8 cellular contexts compared by ENCODE assay signal in the genomic region with DNA sequence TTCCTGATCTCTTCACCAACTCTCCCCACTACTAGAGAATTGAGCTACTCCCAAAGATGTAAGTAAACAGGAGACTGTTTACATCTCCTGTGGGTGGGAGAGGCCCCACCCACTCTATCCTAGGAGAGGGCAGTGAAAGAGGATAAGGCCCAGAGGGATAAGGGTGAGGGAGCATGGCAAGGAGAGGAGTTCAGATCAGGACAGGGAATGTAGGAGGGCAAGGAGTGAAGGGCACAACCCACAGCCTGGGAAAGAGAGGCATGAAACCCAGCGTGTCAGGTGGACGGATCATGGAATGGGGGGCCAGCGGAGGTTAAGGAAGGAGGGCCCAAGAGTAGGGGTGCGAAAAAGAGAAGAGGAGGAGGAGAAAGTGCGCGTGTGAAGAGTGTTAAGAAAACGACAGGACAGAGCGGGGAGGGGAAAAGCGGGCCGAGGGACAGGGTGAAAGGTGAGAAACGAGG. TPM values are rescaled to one million over a fixed set of nuclear protein-coding genes. Genes with fewer than 3 reads are reported as not detected.
A peak's percentile ranks its signal among the peaks of the same experiment; 100 is the strongest.
DNase-seq lines count a peak whose midpoint lies in the region; ATAC-seq and TF ChIP-seq lines count a peak whose summit lies in the region.
"Not testable (repeated sequence)": the region's sequence is repeated elsewhere in the genome, so short reads cannot be mapped to it uniquely, and the experiment has no call there.

No MANE protein-coding gene starts in this region.

- not testable (repeated sequence) for TF ChIP-seq CTCF in WI38 (IDR thresholded peaks at IDR 0.05; ENCODE audit: low read depth, low read length); brain (conservative IDR thresholded peaks at IDR 0.05); fibroblast of villous mesenchyme (IDR thresholded peaks at IDR 0.05; ENCODE audit: insufficient read depth, low read depth, low read length); upper lobe of right lung (IDR thresholded peaks at IDR 0.05)

- H3K9me3 ChIP-seq in ES-I3 (ENCODE audit: control insufficient read depth, insufficient read depth, low read length); MG63; upper lobe of right lung: not testable (repeated sequence)

- intact Hi-C loops in upper lobe of right lung (cut with DNase I) = not testable (repeated sequence)

- peak overlapping the region; percentile 59 for H3K27ac ChIP-seq in rectal smooth muscle tissue (ENCODE audit: low read depth, low read length)
- H3K27ac ChIP-seq in upper lobe of right lung = peak overlapping the region; percentile 91

- H3K36me3 Mint-ChIP-seq in brain = peaks cover 44% of the 10 kb centered on the region
- H3K36me3 Mint-ChIP-seq in memory B cell = not testable (repeated sequence)

- H3K27ac Mint-ChIP-seq in brain (peak overlapping the region; percentile 91 to 96 (median 95)), memory B cell (peak overlapping the region; percentile 92)

- H3K4me3 ChIP-seq in MG63 = peak overlapping the region; percentile 58
- H3K4me3 ChIP-seq in WI38 (ENCODE audit: low read depth, low read length) = peak overlapping the region; percentile 60
- H3K4me3 ChIP-seq in fibroblast of villous mesenchyme (ENCODE audit: low read depth, low read length) = peak overlapping the region; percentile 63
- H3K4me3 ChIP-seq in rectal smooth muscle tissue (ENCODE audit: low read length) = peak overlapping the region; percentile 68
- H3K4me3 ChIP-seq in upper lobe of right lung = peak overlapping the region; percentile 66

- not testable (repeated sequence) for ATAC-seq in memory B cell (ENCODE audit: low read depth); upper lobe of right lung

- H3K27me3 Mint-ChIP-seq in brain, memory B cell: not testable (repeated sequence)

- H3K4me1 Mint-ChIP-seq in brain = peaks cover 58% of the 10 kb centered on the region
- H3K4me1 Mint-ChIP-seq in memory B cell = peaks cover 27% of the 10 kb centered on the region

- H3K4me3 Mint-ChIP-seq in brain (peak overlapping the region; percentile 91 to 98 (median 95)), memory B cell (peak overlapping the region; percentile 90)

- not testable (repeated sequence) for H3K36me3 ChIP-seq in ES-I3 (ENCODE audit: insufficient read depth, low read length); rectal smooth muscle tissue (ENCODE audit: control insufficient read depth, insufficient read depth, low read length)
- H3K36me3 ChIP-seq in MG63 (peaks cover 28% of the 10 kb centered on the region), upper lobe of right lung (peaks cover 27% of the 10 kb centered on the region)

- H3K27me3 ChIP-seq in MG63; rectal smooth muscle tissue (ENCODE audit: control insufficient read depth, insufficient read depth, low read length); upper lobe of right lung: not testable (repeated sequence)

- DNase-seq in MG63 = peak; percentile 11
- DNase-seq in fibroblast of villous mesenchyme (ENCODE audit: low read depth); memory B cell (ENCODE audit: low spot score in 2 of 2); upper lobe of right lung: not testable (repeated sequence)

- H3K9me3 Mint-ChIP-seq in brain, memory B cell: not testable (repeated sequence)

- H3K9ac ChIP-seq in ES-I3 (ENCODE audit: low read depth, low read length) = peak overlapping the region; percentile 59
- H3K9ac ChIP-seq in rectal smooth muscle tissue (ENCODE audit: low read length) = not testable (repeated sequence)

- H3K4me1 ChIP-seq in ES-I3 (ENCODE audit: insufficient read depth, low read length) = not testable (repeated sequence)
- H3K4me1 ChIP-seq in rectal smooth muscle tissue (ENCODE audit: control insufficient read depth, insufficient read depth, low read length) = peaks cover 20% of the 10 kb centered on the region
- H3K4me1 ChIP-seq in upper lobe of right lung = peaks cover 22% of the 10 kb centered on the region

RNA-seq across cellular contexts. Expression of a gene that starts 0.9 kb away (rescaled TPM):
- total RNA-seq in MG63 (2014; rRNA removed; shearing (Covaris generic); ENCODE audit: low replicate concordance) = 12.9 and 17.2 TPM in 2 replicates
- 5.7 TPM for polyA plus RNA-seq in brain (ENCODE audit: insufficient read depth, low read depth, low replicate concordance)
- total RNA-seq in fibroblast of villous mesenchyme = 14.2 and 22.0 TPM in 2 replicates
- 17.2 TPM for total RNA-seq in upper lobe of right lung

RNA-seq across cellular contexts. Expression of a gene that starts 26.9 kb away (rescaled TPM):
- total RNA-seq in MG63 (2014; rRNA removed; shearing (Covaris generic); ENCODE audit: low replicate concordance) = 33.7 and 39.4 TPM in 2 replicates
- 23.3 TPM for polyA plus RNA-seq in brain (ENCODE audit: insufficient read depth, low read depth, low replicate concordance)
- total RNA-seq in fibroblast of villous mesenchyme (15.5 and 25.9 TPM in 2 replicates), upper lobe of right lung (23.1 TPM)
